8 cellular contexts compared by ENCODE assay signal in the genomic region with DNA sequence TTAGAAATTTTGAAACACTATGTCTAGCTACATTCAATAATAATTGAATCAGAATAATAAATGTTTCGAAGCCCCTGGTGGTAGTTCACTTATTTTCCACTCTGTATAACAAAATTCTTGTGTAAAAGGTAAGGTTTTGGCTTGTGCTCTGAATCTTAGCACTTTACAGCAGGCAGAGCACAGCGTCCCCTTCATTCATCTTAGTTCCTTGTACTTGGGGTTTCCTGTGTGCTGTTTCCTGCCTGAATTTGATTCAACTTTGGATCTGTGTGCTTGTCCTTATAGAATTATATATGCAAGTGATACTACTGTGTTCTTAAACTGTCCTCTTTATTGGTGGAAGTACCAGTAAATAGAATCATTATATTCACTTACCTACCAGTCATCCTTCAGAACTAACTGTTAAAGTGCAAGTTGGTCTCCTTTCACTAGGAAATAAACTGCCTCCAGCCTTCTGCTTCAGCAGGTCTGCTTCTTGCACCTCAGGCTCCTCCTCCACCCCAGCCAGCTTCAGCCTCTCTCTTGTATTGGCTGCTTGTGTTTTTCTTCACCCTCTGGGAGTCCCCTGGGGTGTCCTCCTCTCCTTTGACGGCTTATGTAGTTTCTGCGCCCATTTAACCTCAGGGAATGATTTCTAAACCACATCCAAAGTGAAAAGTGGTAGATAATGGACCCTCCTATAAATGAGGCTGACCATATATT. TPM values are rescaled to one million over a fixed set of nuclear protein-coding genes. Genes with fewer than 3 reads are reported as not detected.
DNase-seq lines count a peak whose midpoint lies in the region; ATAC-seq, FAIRE-seq and TF ChIP-seq lines count a peak whose summit lies in the region.

No MANE protein-coding gene starts in this region.

- peak overlapping the region; percentile 46 for H3K4me3 ChIP-seq in CD4-positive, CD25-positive, alpha-beta regulatory T cell (ENCODE audit: low read depth, low read length)
- H3K4me3 ChIP-seq in GM12878, result no peak overlapping the region

- peak in 2 of 3 donors; percentile 13 to 42 for DNase-seq in CD4-positive, CD25-positive, alpha-beta regulatory T cell
- DNase-seq in GM12878 (ENCODE audit: low read depth, low spot score) (no peak), left kidney (ENCODE audit: low read depth, low spot score) (peak; percentile 29), HuH-7.5 (ENCODE audit: low spot score) (no peak), SW 1271 (lab: John Stamatoyannopoulos, UW) (no peak), NCI-H187 treated with DMSO at 0.1 percent for 48 hours (lab: John Stamatoyannopoulos, UW) (no peak), NCI-H2196 treated with DMSO at 0.1 percent for 48 hours (lab: John Stamatoyannopoulos, UW; ENCODE audit: unreplicated experiment) (no peak)

- POLR2A ChIA-PET in GM12878 (lab: Charles Lee), result no interaction called here

- in situ Hi-C loops in GM12878 (cut with MboI), result no loop called here

- no peaks in the 10 kb centered on the region for H3K27me3 Mint-ChIP-seq in CD4-positive, CD25-positive, alpha-beta regulatory T cell

- TF ChIP-seq EP300 in GM12878 (IDR thresholded peaks at IDR 0.05; ENCODE audit: borderline replicate concordance in 1 of 2, control insufficient read depth in 1 of 2, low read depth in 2 of 2, low read length in 2 of 2), result no peak

- H3K4me1 ChIP-seq in CD4-positive, CD25-positive, alpha-beta regulatory T cell (ENCODE audit: control insufficient read depth, insufficient read depth, low read length, poor library complexity, severe bottlenecking), result peaks cover 38% of the 10 kb centered on the region
- H3K4me1 ChIP-seq in GM12878 (ENCODE audit: control insufficient read depth, insufficient read depth, low read length), result peaks cover 4% of the 10 kb centered on the region; the same call in 1 of the 2 replicates

- peak overlapping the region; percentile 76 for H3K27ac ChIP-seq in CD4-positive, CD25-positive, alpha-beta regulatory T cell (ENCODE audit: insufficient read depth, low read length, poor library complexity, severe bottlenecking)
- no peak overlapping the region for H3K27ac ChIP-seq in GM12878 (ENCODE audit: control insufficient read depth, insufficient read depth)

- 39% methylated on average over 4 of the region's 4 CpGs for WGBS in GM12878 (ENCODE audit: insufficient coverage, insufficient replicate concordance, low lambda C conversion rate, missing lambda C conversion rate)

- no peak overlapping the region for H3K4me2 ChIP-seq in GM12878 (ENCODE audit: control insufficient read depth, insufficient read depth)

- no peaks in the 10 kb centered on the region for H3K9me3 ChIP-seq in CD4-positive, CD25-positive, alpha-beta regulatory T cell (ENCODE audit: control insufficient read depth in 2 of 2, low read length in 2 of 2)
- H3K9me3 ChIP-seq in GM12878 (replicated peaks; ENCODE audit: control insufficient read depth, insufficient read depth, low read length), result no peaks in the 10 kb centered on the region

- RAD21 ChIA-PET in GM12878 (lab: Charles Lee; ENCODE audit: unreplicated experiment), result no interaction called here

- CTCF ChIA-PET in GM12878 (lab: Yijun Ruan, JAX), result interaction anchor here (1.4 kb wide), 1 partner anchor 10 kb away, joined by 4 read pairs; no protein-coding TSS in a partner anchor

- H3K4me1 Mint-ChIP-seq in CD4-positive, CD25-positive, alpha-beta regulatory T cell, result peaks cover 38 to 60% (median 40%) of the 10 kb centered on the region in 4 donors

- no peak for TF ChIP-seq RAD21 in GM12878 (IDR thresholded peaks at IDR 0.05; ENCODE audit: insufficient read depth, low read depth, low read length)

- no peaks in the 10 kb centered on the region; the same call in 1 of the 2 replicates for H3K79me2 ChIP-seq in GM12878 (ENCODE audit: control insufficient read depth, insufficient read depth, low read length)

- no peak overlapping the region for H3K9ac ChIP-seq in GM12878 (ENCODE audit: control insufficient read depth, insufficient read depth, low read length)

- H3K27me3 ChIP-seq in CD4-positive, CD25-positive, alpha-beta regulatory T cell (ENCODE audit: control insufficient read depth, insufficient read depth, low read length), result no peaks in the 10 kb centered on the region
- H3K27me3 ChIP-seq in GM12878 (replicated peaks in 1 of 2; ENCODE audit: control insufficient read depth in 2 of 2, insufficient read depth in 2 of 2, low read length in 1 of 2), result no peaks in the 10 kb centered on the region

- SMC1A ChIA-PET in GM12878 (lab: Charles Lee; ENCODE audit: uncharacterized antibody, unreplicated experiment), result interaction anchor here (1.7 kb wide), 1 partner anchor 62 kb away, joined by 3 read pairs; no protein-coding TSS in a partner anchor

- H2AFZ ChIP-seq in GM12878 (ENCODE audit: control insufficient read depth, low read depth, low read length), result no peak overlapping the region

- peak; percentile 18 for FAIRE-seq in GM12878 (lab: Jason Lieb, UNC)

- peak overlapping the region; percentile 61 to 90 (median 73) for H3K27ac Mint-ChIP-seq in CD4-positive, CD25-positive, alpha-beta regulatory T cell

- BruUV-seq in GM12878 (replicated peaks; lab: Mats Ljungman, UMichigan), result no TSS peak

- TF ChIP-seq CTCF in GM12878 (IDR thresholded peaks at IDR 0.05 in 2 of 3, conservative IDR thresholded peaks at IDR 0.05 in 1 of 3; ENCODE audit: control insufficient read depth in 2 of 3, extremely low read depth in 1 of 3, insufficient read depth in 1 of 3, low read depth in 3 of 3, low read length in 3 of 3), result no peak

- ATAC-seq in CD4-positive, CD25-positive, alpha-beta regulatory T cell (ENCODE audit: low read depth in 2 of 2), result peak; percentile 60 to 71
- ATAC-seq in HG03064 (IDR thresholded peaks at IDR 0.05; ENCODE audit: low read depth, unreplicated experiment), result peak; percentile 47
- ATAC-seq in GM12878, result peak; percentile 77

- intact Hi-C loops in GM12878 (cut with micrococcal nuclease; ENCODE audit: unreplicated experiment), result no loop called here

- peaks cover 3% of the 10 kb centered on the region for H3K36me3 Mint-ChIP-seq in CD4-positive, CD25-positive, alpha-beta regulatory T cell

- no peak for TF ChIP-seq POLR2A in GM12878 (IDR thresholded peaks at IDR 0.05; ENCODE audit: low read depth, low read length)

- no peaks in the 10 kb centered on the region for H3K9me3 Mint-ChIP-seq in CD4-positive, CD25-positive, alpha-beta regulatory T cell

- H3K4me3 Mint-ChIP-seq in CD4-positive, CD25-positive, alpha-beta regulatory T cell, result peak overlapping the region; percentile 5 to 80 (median 40)

- no peaks in the 10 kb centered on the region for H3K36me3 ChIP-seq in CD4-positive, CD25-positive, alpha-beta regulatory T cell (ENCODE audit: control insufficient read depth, insufficient read depth, low read length)
- no peaks in the 10 kb centered on the region; a peak in 2 of 4 replicates for H3K36me3 ChIP-seq in GM12878 (ENCODE audit: control insufficient read depth in 2 of 2, insufficient read depth in 2 of 2, low read length in 1 of 2)

- no peaks in the 10 kb centered on the region for H4K20me1 ChIP-seq in GM12878 (ENCODE audit: control insufficient read depth, insufficient read depth)

TF ChIP-seq in GM12878, 131 proteins besides CTCF, POLR2A, EP300 and RAD21 (continues in another document):
- no peak for TF ChIP-seq TAF1 (IDR thresholded peaks at IDR 0.05; ENCODE audit: borderline replicate concordance, low read depth, low read length)
- no peak for TF ChIP-seq ATF3 (IDR thresholded peaks at IDR 0.05; ENCODE audit: borderline replicate concordance, extremely low read depth, low read depth, low read length)
- no peak for TF ChIP-seq EED (IDR thresholded peaks at IDR 0.05; ENCODE audit: low read depth)
- TF ChIP-seq RUNX3 (IDR thresholded peaks at IDR 0.05; ENCODE audit: low read length), result no peak
- no peak for TF ChIP-seq KLF5 (IDR thresholded peaks at IDR 0.05; ENCODE audit: partially characterized antibody)
- TF ChIP-seq HDAC2 (IDR thresholded peaks at IDR 0.05), result no peak
- TF ChIP-seq CREB1 (IDR thresholded peaks at IDR 0.05; ENCODE audit: low read depth), result no peak
- no peak for TF ChIP-seq PML (IDR thresholded peaks at IDR 0.05; ENCODE audit: low read length)
- TF ChIP-seq TCF7 (IDR thresholded peaks at IDR 0.05; ENCODE audit: borderline replicate concordance), result no peak
- no peak for TF ChIP-seq CHD4 (IDR thresholded peaks at IDR 0.05)
- TF ChIP-seq SUPT20H (IDR thresholded peaks at IDR 0.05; ENCODE audit: borderline replicate concordance, control insufficient read depth, low read depth, low read length), result no peak
- no peak for TF ChIP-seq HDGF (IDR thresholded peaks at IDR 0.05)

RNA-seq across cellular contexts. Expression of gene TULP4, which starts 28.8 kb away (rescaled TPM):
- 158 TPM for total RNA-seq in CD4-positive, CD25-positive, alpha-beta regulatory T cell
- 10 to 100 TPM; 43.3 to 57.8 (median 54.7) TPM for polyA plus RNA-seq in CD4-positive, CD25-positive, alpha-beta regulatory T cell
- 144 and 165 TPM in 2 replicates for total RNA-seq in GM12878 (2013; cell fraction: nucleolus; rRNA removed)
- total RNA-seq in GM12878 (2014; rRNA removed) (18.9 and 23.8 TPM in 2 replicates), GM12878 (2014; rRNA removed; fragmentation: Illumina TruSeq; extraction: Trizol) (31.1 and 31.8 TPM in 2 replicates), GM12878 (2021) (31.1 and 31.2 TPM in 2 replicates)
- polyA plus RNA-seq in GM12878 (2011; ENCODE audit: low read depth), result 2.6 TPM
- polyA plus RNA-seq in GM12878 (2011; rRNA removed) (8.3 and 12.3 TPM in 2 replicates), GM12878 (2014; fragmentation: Illumina TruSeq; extraction: Trizol) (6.3 and 9.1 TPM in 2 replicates), GM12878 (2014; fragmentation: Nextera tagmentation; extraction: Ambion mirVana) (1 to 10 TPM in 1 of 2 experiments, under 1 TPM in 1; 0.73 to 2.4 TPM), GM12878 (2014; rRNA removed) (7.7 and 10.8 TPM in 2 replicates), GM12878 (2016; fragmentation: Nextera tagmentation; extraction: Ambion mirVana) (10 to 100 TPM; 17.1 to 20.5 TPM)
- polyA plus RNA-seq in GM12878 (2011; cell fraction: cytosol; rRNA removed), result 6.5 and 8.3 TPM in 2 replicates
- 12.1 and 20.3 TPM in 2 replicates for polyA plus RNA-seq in GM12878 (2011; cell fraction: nucleus; rRNA removed)
- polyA plus RNA-seq in GM12878 (2012), result 4.3 and 4.5 TPM in 2 replicates
- 65.6 and 66.9 TPM in 2 replicates for polyA minus RNA-seq in GM12878 (2011; rRNA and poly(A)+ RNA removed)
- 31.9 and 32.4 TPM in 2 replicates for polyA minus RNA-seq in GM12878 (2011; cell fraction: cytosol; rRNA and poly(A)+ RNA removed)
- 29.4 and 57.8 TPM in 2 replicates for polyA minus RNA-seq in GM12878 (2011; cell fraction: nucleus; rRNA and poly(A)+ RNA removed)

Comparison
In these comparisons a context has a peak if more than half of its experiments do, and no peak if none do; other contexts are left out.
1. DNase-seq: peak in CD4-positive, CD25-positive, alpha-beta regulatory T cell (2 of 3) and left kidney (single experiment); none in GM12878 (single experiment), HuH-7.5 (single experiment), SW 1271 (0 of 2), NCI-H187 treated with DMSO at 0.1 percent for 48 hours (single experiment) and NCI-H2196 treated with DMSO at 0.1 percent for 48 hours (single experiment).
2. Peak in every context shown above with its lines, with median percentiles within 50 percentile points of each other: ATAC-seq.